ENCODE assay signal across 10 cellular contexts in genomic region chr16:66523861-66524354, GRCh38. TPM values are rescaled to one million over a fixed set of nuclear protein-coding genes. Genes with fewer than 3 reads are reported as not detected.
A peak's percentile ranks its signal among the peaks of the same experiment; 100 is the strongest.
DNase-seq lines count a peak whose midpoint lies in the region; ATAC-seq and TF ChIP-seq lines count a peak whose summit lies in the region.
"Had no signal": no experiment of that assay in that cellular context is flagged by ENCODE, and none has a peak within 500 bp of the region (broad histone marks: within the 10 kb centered on the region; RNA-seq: fewer than 3 reads in every experiment).

No MANE protein-coding gene starts in this region.

- no peaks in the 10 kb centered on the region for H3K9me3 Mint-ChIP-seq in activated T-cell treated with anti-CD3 and anti-CD28 coated beads, Interleukin-2, amount 50 U/mL, for 72 hours

- H3K4me1 Mint-ChIP-seq in activated T-cell treated with anti-CD3 and anti-CD28 coated beads, Interleukin-2, amount 50 U/mL, for 72 hours (ENCODE audit: low read depth): peaks cover 89% of the 10 kb centered on the region

- peaks cover under 1% of the 10 kb centered on the region for H3K36me3 ChIP-seq in neutrophil

- no peaks in the 10 kb centered on the region for H3K27me3 Mint-ChIP-seq in activated T-cell treated with anti-CD3 and anti-CD28 coated beads, Interleukin-2, amount 50 U/mL, for 72 hours (ENCODE audit: low read depth)

- peaks cover 98% of the 10 kb centered on the region in 2 experiments for H3K4me1 ChIP-seq in neutrophil (ENCODE audit: control insufficient read depth in 1 of 2, insufficient read depth in 1 of 2, low read depth in 1 of 2, low read length in 1 of 2)

- H3K4me3 ChIP-seq in neutrophil (ENCODE audit: low read depth in 1 of 2, low read length in 1 of 2): peak overlapping the region; percentile 38 to 76

- peak; percentile 57 for ATAC-seq in GM19324 (IDR thresholded peaks at IDR 0.05; ENCODE audit: low FRiP score, unreplicated experiment)
- ATAC-seq in HG03378 (IDR thresholded peaks at IDR 0.05; ENCODE audit: unreplicated experiment): peak; percentile 46
- peak; percentile 9 for ATAC-seq in activated T-cell treated with anti-CD3 and anti-CD28 coated beads, Interleukin-2, amount 50 U/mL, for 72 hours (replicated peaks in 1 of 2)

- H3K27ac ChIP-seq in neutrophil: peak overlapping the region; percentile 98

- H3K27me3 ChIP-seq in neutrophil: no peaks in the 10 kb centered on the region

- peak overlapping the region; percentile 73 to 90 for H3K4me3 Mint-ChIP-seq in activated T-cell treated with anti-CD3 and anti-CD28 coated beads, Interleukin-2, amount 50 U/mL, for 72 hours

- H3K27ac Mint-ChIP-seq in activated T-cell treated with anti-CD3 and anti-CD28 coated beads, Interleukin-2, amount 50 U/mL, for 72 hours: peak overlapping the region; percentile 96

- DNase-seq in activated T-cell treated with anti-CD3 and anti-CD28 coated beads, Interleukin-2, amount 50 U/mL, for 72 hours: peak; percentile 41 to 51
- DNase-seq in A172 (ENCODE audit: low spot score): no peak
- DNase-seq in retina: no peak
- no peak for DNase-seq in DMS 273 (lab: John Stamatoyannopoulos, UW; ENCODE audit: unreplicated experiment)
- DNase-seq in DMS53 (lab: John Stamatoyannopoulos, UW): no peak

- no peaks in the 10 kb centered on the region for H3K9me3 ChIP-seq in neutrophil

- H3K36me3 Mint-ChIP-seq in activated T-cell treated with anti-CD3 and anti-CD28 coated beads, Interleukin-2, amount 50 U/mL, for 72 hours (ENCODE audit: insufficient read depth in 2 of 2): peaks cover 0 to 2% of the 10 kb centered on the region in 2 donors

- no peak for TF ChIP-seq CTCF in neutrophil (IDR thresholded peaks at IDR 0.05)

RNA-seq across cellular contexts. Expression of gene TK2, which starts 26.0 kb away (rescaled TPM):
- total RNA-seq in activated T-cell treated with anti-CD3 and anti-CD28 coated beads, Interleukin-2, amount 50 U/mL, for 72 hours: 10 to 100 TPM; 16.4 to 16.6 TPM
- 31.9 and 35.0 TPM in 2 replicates for total RNA-seq in A172 (2014; rRNA removed; shearing (Covaris generic))

RNA-seq across cellular contexts. Expression of gene CKLF, which starts 28.5 kb away (rescaled TPM):
- 100 to 1,000 TPM; 163 to 172 TPM for total RNA-seq in activated T-cell treated with anti-CD3 and anti-CD28 coated beads, Interleukin-2, amount 50 U/mL, for 72 hours
- total RNA-seq in A172 (2014; rRNA removed; shearing (Covaris generic)): 180 and 186 TPM in 2 replicates

RNA-seq across cellular contexts. Expression of gene CMTM1, which starts 42.3 kb away (rescaled TPM):
- 10 to 100 TPM; 10.1 to 14.4 TPM for total RNA-seq in activated T-cell treated with anti-CD3 and anti-CD28 coated beads, Interleukin-2, amount 50 U/mL, for 72 hours
- total RNA-seq in A172 (2014; rRNA removed; shearing (Covaris generic)): 1.1 and 1.3 TPM in 2 replicates

RNA-seq across cellular contexts. Expression of gene CMTM2, which starts 55.4 kb away (rescaled TPM):
- 1 to 10 TPM in 1 of 2 donors, under 1 TPM in 1; 0.31 to 1.2 TPM for total RNA-seq in activated T-cell treated with anti-CD3 and anti-CD28 coated beads, Interleukin-2, amount 50 U/mL, for 72 hours
- total RNA-seq in A172 (2014; rRNA removed; shearing (Covaris generic)): not detected in 2 replicates
- total RNA-seq: fibroblast of lung, M059J had no signal

Comparison
In these comparisons a context has a peak if more than half of its experiments do, and no peak if none do; other contexts are left out.
1. DNase-seq: peak in activated T-cell treated with anti-CD3 and anti-CD28 coated beads, Interleukin-2, amount 50 U/mL, for 72 hours (2 of 2); none in A172 (single experiment), retina (single experiment), DMS 273 (single experiment) and DMS53 (single experiment).
2. Peak in every context shown above with its lines, with median percentiles within 50 percentile points of each other: ATAC-seq.